In genomic region chr13:110447058-110447511, GRCh38 we compare ENCODE assay signal across 14 cellular contexts.
DNase-seq lines count a peak whose midpoint lies in the region; ATAC-seq, FAIRE-seq and TF ChIP-seq lines count a peak whose summit lies in the region.
"Had no signal": no experiment of that assay in that cellular context is flagged by ENCODE, and none has a peak within 500 bp of the region (broad histone marks: within the 10 kb centered on the region; RNA-seq: fewer than 3 reads in every experiment).

No MANE protein-coding gene starts in this region.

- H3K4me1 ChIP-seq in RWPE2 (ENCODE audit: insufficient read depth, poor library complexity, severe bottlenecking) (peaks cover 64% of the 10 kb centered on the region), HepG2 (ENCODE audit: insufficient read depth, low read length) (peaks cover 18% of the 10 kb centered on the region)
- H3K4me1 ChIP-seq: prostate gland had no signal

- no peak for TF ChIP-seq POLR2A in HepG2 (IDR thresholded peaks at IDR 0.05; ENCODE audit: insufficient read depth in 1 of 2, low read depth in 2 of 2, low read length in 2 of 2)

- no peak overlapping the region for H3K9ac ChIP-seq in HepG2 (ENCODE audit: insufficient read depth, low read depth, low read length)

- H3K4me3 ChIP-seq in RWPE2 (ENCODE audit: severe bottlenecking) (no peak overlapping the region), HepG2 (replicated peaks in 1 of 3; ENCODE audit: insufficient read depth in 1 of 3, low read depth in 2 of 3, low read length in 3 of 3) (no peak overlapping the region)
- H3K4me3 ChIP-seq: prostate gland had no signal

- DNase-seq in EH (ENCODE audit: low read depth): peak; percentile 43
- DNase-seq in RWPE2 (ENCODE audit: low spot score): no peak
- DNase-seq in HepG2 (ENCODE audit: low spot score): peak; percentile 20
- DNase-seq in activated T-cell treated with anti-CD3 and anti-CD28 coated beads for 4 hours: no peak
- no peak for DNase-seq in glutamatergic neuron
- DNase-seq in GM19239 (ENCODE audit: insufficient read length, low spot score): no peak
- DNase-seq: activated CD8-positive, alpha-beta memory T cell treated with anti-CD3 and anti-CD28 coated beads, Interleukin-2, amount 50 U/mL, for 48 hours; foreskin keratinocyte; NCI-H1436 treated with DMSO at 0.1 percent for 48 hours; T-helper 9 cell had no signal

- 32% methylated on average over 12 of the region's 12 CpGs for WGBS in HepG2 (ENCODE audit: low lambda C conversion rate)

- H4K20me1 ChIP-seq in HepG2 (ENCODE audit: insufficient read depth, low read length): no peaks in the 10 kb centered on the region

- no TSS peak for BruUV-seq in HepG2 (replicated peaks; lab: Mats Ljungman, UMichigan)

- no peaks in the 10 kb centered on the region for H3K79me2 ChIP-seq in HepG2 (ENCODE audit: insufficient read depth, low read length)

- no peak for TF ChIP-seq RAD21 in HepG2 (CRISPR knock-in tag; IDR thresholded peaks at IDR 0.05)

- peak overlapping the region; percentile 95 for H3K27ac ChIP-seq in RWPE2 (ENCODE audit: poor library complexity, severe bottlenecking)
- no peak overlapping the region for H3K27ac ChIP-seq in HepG2 (ENCODE audit: extremely low read length, insufficient read depth, low read length)

- peaks cover 8% of the 10 kb centered on the region for H3K4me1 Mint-ChIP-seq in glutamatergic neuron (ENCODE audit: low read depth, unreplicated experiment)

- POLR2A ChIA-PET in HepG2 (lab: Yijun Ruan, JAX): no interaction called here

- no peak overlapping the region for H3K4me3 Mint-ChIP-seq in glutamatergic neuron (ENCODE audit: unreplicated experiment)
- H3K4me3 Mint-ChIP-seq: type B pancreatic cell had no signal

- H3K36me3 ChIP-seq in RWPE2 (ENCODE audit: low read depth): peaks cover 50% of the 10 kb centered on the region
- H3K36me3 ChIP-seq in HepG2 (replicated peaks in 1 of 2; ENCODE audit: control insufficient read depth in 1 of 2, insufficient read depth in 2 of 2, low read length in 2 of 2): no peaks in the 10 kb centered on the region
- H3K36me3 ChIP-seq: prostate gland had no signal

- H3K27me3 ChIP-seq in RWPE2 (ENCODE audit: insufficient read depth, poor library complexity, severe bottlenecking) (no peaks in the 10 kb centered on the region), HepG2 (ENCODE audit: control insufficient read depth in 1 of 2, insufficient read depth in 2 of 2, low read length in 2 of 2) (peaks cover 3 to 66% of the 10 kb centered on the region in 2 experiments; a peak in 4 of 5 replicates)
- H3K27me3 ChIP-seq: foreskin keratinocyte had no signal

- peak; percentile 47 for ATAC-seq in GM21825 (IDR thresholded peaks at IDR 0.05; ENCODE audit: unreplicated experiment)
- ATAC-seq in RWPE2 (ENCODE audit: low read depth): no peak
- ATAC-seq in HepG2: no peak
- ATAC-seq in GM18909 (IDR thresholded peaks at IDR 0.05; ENCODE audit: poor library complexity, unreplicated experiment): no peak
- ATAC-seq: foreskin keratinocyte had no signal

- TF ChIP-seq EP300 in HepG2 (IDR thresholded peaks at IDR 0.05; ENCODE audit: low read depth in 2 of 2, low read length in 2 of 2): no peak
- TF ChIP-seq EP300 in HepG2 (CRISPR knock-in tag; IDR thresholded peaks at IDR 0.05; ENCODE audit: borderline replicate concordance): no peak

- H3K9me3 ChIP-seq in RWPE2 (ENCODE audit: severe bottlenecking) (no peaks in the 10 kb centered on the region), HepG2 (ENCODE audit: low read length) (no peaks in the 10 kb centered on the region)
- H3K9me3 ChIP-seq: prostate gland had no signal

- H3K9me3 Mint-ChIP-seq in glutamatergic neuron (ENCODE audit: unreplicated experiment): peaks cover 2% of the 10 kb centered on the region
- H3K9me3 Mint-ChIP-seq: type B pancreatic cell had no signal

- intact Hi-C loops in HepG2 (cut with micrococcal nuclease; ENCODE audit: unreplicated experiment): no loop called here

- FAIRE-seq in HepG2 (lab: Jason Lieb, UNC) (no peak), GM19239 (lab: Jason Lieb, UNC) (no peak)

- TF ChIP-seq CTCF in RWPE2 (IDR thresholded peaks at IDR 0.05; ENCODE audit: poor library complexity, severe bottlenecking) (no peak), HepG2 (CRISPR knock-in tag; IDR thresholded peaks at IDR 0.05) (no peak), glutamatergic neuron (IDR thresholded peaks at IDR 0.05; ENCODE audit: partially characterized antibody, unreplicated experiment) (no peak)

- CTCF ChIA-PET in HepG2 (lab: Yijun Ruan, JAX; ENCODE audit: low intra/inter-chr PET ratio, low total read pairs): no interaction called here

- H3K4me2 ChIP-seq in HepG2 (ENCODE audit: low read depth, low read length): no peak overlapping the region

- no peaks in the 10 kb centered on the region for H3K36me3 Mint-ChIP-seq in glutamatergic neuron (ENCODE audit: unreplicated experiment)

- H3K27ac Mint-ChIP-seq in glutamatergic neuron (ENCODE audit: unreplicated experiment): no peak overlapping the region
- H3K27ac Mint-ChIP-seq: type B pancreatic cell had no signal

- in situ Hi-C loops in HepG2 (cut with HindIII; ENCODE audit: extremely low pct_ligation_motif_present, low pct_unique_long_range_greater_than_20kb): no loop called here

- no peak overlapping the region for H2AFZ ChIP-seq in HepG2 (ENCODE audit: low read length)

- H3K27me3 Mint-ChIP-seq in glutamatergic neuron (ENCODE audit: unreplicated experiment): no peaks in the 10 kb centered on the region
- H3K27me3 Mint-ChIP-seq: type B pancreatic cell had no signal

TF ChIP-seq in HepG2, 621 proteins besides CTCF, POLR2A, EP300 and RAD21 (continues in another document):
- no peak for TF ChIP-seq CCDC6 (CRISPR knock-in tag; IDR thresholded peaks at IDR 0.05)
- TF ChIP-seq NRL (CRISPR knock-in tag; IDR thresholded peaks at IDR 0.05; ENCODE audit: borderline replicate concordance): no peak
- no peak for TF ChIP-seq SOX5 (CRISPR knock-in tag; IDR thresholded peaks at IDR 0.05; ENCODE audit: borderline replicate concordance)
- no peak for TF ChIP-seq ZNF274 (CRISPR knock-in tag; IDR thresholded peaks at IDR 0.05)
- no peak for TF ChIP-seq PRPF4 (IDR thresholded peaks at IDR 0.05; ENCODE audit: low read depth, low read length, poor library complexity, severe bottlenecking)
- no peak for TF ChIP-seq MLX (CRISPR knock-in tag; IDR thresholded peaks at IDR 0.05)
- no peak for TF ChIP-seq ZNF251 (CRISPR knock-in tag; IDR thresholded peaks at IDR 0.05)
- TF ChIP-seq ZNF180 (CRISPR knock-in tag; IDR thresholded peaks at IDR 0.05; ENCODE audit: borderline replicate concordance, low read depth): no peak
- 0 out of 2 replicates have a peak, but pooled peaks have one; percentile 8 for TF ChIP-seq FOXA3 (CRISPR knock-in tag; IDR thresholded peaks at IDR 0.05)
- TF ChIP-seq E2F1 (CRISPR knock-in tag; IDR thresholded peaks at IDR 0.05): no peak
- TF ChIP-seq ZUFSP (CRISPR knock-in tag; IDR thresholded peaks at IDR 0.05; ENCODE audit: borderline replicate concordance): no peak
- no peak for TF ChIP-seq NBN (conservative IDR thresholded peaks at IDR 0.05)
- no peak for TF ChIP-seq E2F5 (CRISPR knock-in tag; conservative IDR thresholded peaks at IDR 0.05)
- no peak for TF ChIP-seq SNAI1 (CRISPR knock-in tag; IDR thresholded peaks at IDR 0.05; ENCODE audit: borderline replicate concordance)
- TF ChIP-seq TRIM24 (CRISPR knock-in tag; IDR thresholded peaks at IDR 0.05): no peak

Comparison
In these comparisons a context has a peak if more than half of its experiments do, and no peak if none do; other contexts are left out.
1. DNase-seq: peak in EH (single experiment) and HepG2 (single experiment); none in RWPE2 (single experiment), activated T-cell treated with anti-CD3 and anti-CD28 coated beads for 4 hours (single experiment), glutamatergic neuron (single experiment) and GM19239 (single experiment).